ENCODE assay signal across 13 cellular contexts in genomic region chr2:233469261-233470006, GRCh38.
A peak's percentile ranks its signal among the peaks of the same experiment; 100 is the strongest.
DNase-seq lines count a peak whose midpoint lies in the region; ATAC-seq and TF ChIP-seq lines count a peak whose summit lies in the region.
"Had no signal": no experiment of that assay in that cellular context is flagged by ENCODE, and none has a peak within 500 bp of the region (broad histone marks: within the 10 kb centered on the region; RNA-seq: fewer than 3 reads in every experiment).

No MANE protein-coding gene starts in this region.

- DNase-seq in NCI-H2081 (lab: John Stamatoyannopoulos, UW) (peak; percentile 29 to 79), NCI-H2081 treated with DMSO at 0.1 percent for 48 hours (lab: John Stamatoyannopoulos, UW) (no peak), mesothelial cell of epicardium (ENCODE audit: low spot score in 2 of 2, unreplicated experiment in 2 of 2) (no peak), MV-4-11 (lab: John Stamatoyannopoulos, UW) (no peak), NCI-H1436 (lab: John Stamatoyannopoulos, UW) (no peak)
- DNase-seq in effector memory CD8-positive, alpha-beta T cell = no peak
- DNase-seq: 8988T; activated naive CD8-positive, alpha-beta T cell treated with anti-CD3 and anti-CD28 coated beads, Interleukin-2, amount 10 ng/mL, durations not matched to agents 7 days and 5 days; DMS53; NCI-H2227 treated with DMSO at 0.1 percent for 48 hours; SIG-M5 had no signal

- no peaks in the 10 kb centered on the region for H3K27me3 Mint-ChIP-seq in effector memory CD8-positive, alpha-beta T cell
- H3K27me3 Mint-ChIP-seq in mesothelial cell of epicardium (ENCODE audit: low read depth) = no peaks in the 10 kb centered on the region
- H3K27me3 Mint-ChIP-seq: activated naive CD8-positive, alpha-beta T cell treated with anti-CD3 and anti-CD28 coated beads, Interleukin-2, amount 10 ng/mL, durations not matched to agents 7 days and 5 days had no signal

- H3K9me3 Mint-ChIP-seq in effector memory CD8-positive, alpha-beta T cell = no peaks in the 10 kb centered on the region
- peaks cover 6% of the 10 kb centered on the region for H3K9me3 Mint-ChIP-seq in mesothelial cell of epicardium
- H3K9me3 Mint-ChIP-seq: activated naive CD8-positive, alpha-beta T cell treated with anti-CD3 and anti-CD28 coated beads, Interleukin-2, amount 10 ng/mL, durations not matched to agents 7 days and 5 days had no signal

- TF ChIP-seq CTCF in mesothelial cell of epicardium (IDR thresholded peaks at IDR 0.05; ENCODE audit: unreplicated experiment) = no peak

- H3K27ac Mint-ChIP-seq in effector memory CD8-positive, alpha-beta T cell = peak overlapping the region; percentile 68 to 86
- peak overlapping the region; percentile 53 for H3K27ac Mint-ChIP-seq in mesothelial cell of epicardium
- H3K27ac Mint-ChIP-seq: activated naive CD8-positive, alpha-beta T cell treated with anti-CD3 and anti-CD28 coated beads, Interleukin-2, amount 10 ng/mL, durations not matched to agents 7 days and 5 days had no signal

- peaks cover 0 to 2% of the 10 kb centered on the region in 2 donors for H3K4me1 Mint-ChIP-seq in effector memory CD8-positive, alpha-beta T cell (ENCODE audit: low read depth in 2 of 2)
- peaks cover 2% of the 10 kb centered on the region for H3K4me1 Mint-ChIP-seq in mesothelial cell of epicardium
- H3K4me1 Mint-ChIP-seq: activated naive CD8-positive, alpha-beta T cell treated with anti-CD3 and anti-CD28 coated beads, Interleukin-2, amount 10 ng/mL, durations not matched to agents 7 days and 5 days had no signal

- H3K27ac ChIP-seq in temporal lobe (ENCODE audit: low read depth, low read length) = peak overlapping the region; percentile 97

- H3K4me3 Mint-ChIP-seq in effector memory CD8-positive, alpha-beta T cell = no peak overlapping the region
- H3K4me3 Mint-ChIP-seq in mesothelial cell of epicardium = no peak overlapping the region
- H3K4me3 Mint-ChIP-seq: activated naive CD8-positive, alpha-beta T cell treated with anti-CD3 and anti-CD28 coated beads, Interleukin-2, amount 10 ng/mL, durations not matched to agents 7 days and 5 days had no signal

- H3K36me3 Mint-ChIP-seq in effector memory CD8-positive, alpha-beta T cell (ENCODE audit: insufficient read depth) = peaks cover 51% of the 10 kb centered on the region
- peaks cover 47% of the 10 kb centered on the region for H3K36me3 Mint-ChIP-seq in mesothelial cell of epicardium

- ATAC-seq in effector memory CD8-positive, alpha-beta T cell (replicated peaks) = no peak
- ATAC-seq in HG02981 (IDR thresholded peaks at IDR 0.05; ENCODE audit: unreplicated experiment) = no peak

Comparison
In these comparisons a context has a peak if more than half of its experiments do, and no peak if none do; other contexts are left out.
1. DNase-seq: peak in NCI-H2081 (2 of 2); none in NCI-H2081 treated with DMSO at 0.1 percent for 48 hours (single experiment), effector memory CD8-positive, alpha-beta T cell (0 of 3), mesothelial cell of epicardium (0 of 2), MV-4-11 (single experiment) and NCI-H1436 (single experiment).